Comparison of ENCODE assay signal across 11 cellular contexts in the genomic region with DNA sequence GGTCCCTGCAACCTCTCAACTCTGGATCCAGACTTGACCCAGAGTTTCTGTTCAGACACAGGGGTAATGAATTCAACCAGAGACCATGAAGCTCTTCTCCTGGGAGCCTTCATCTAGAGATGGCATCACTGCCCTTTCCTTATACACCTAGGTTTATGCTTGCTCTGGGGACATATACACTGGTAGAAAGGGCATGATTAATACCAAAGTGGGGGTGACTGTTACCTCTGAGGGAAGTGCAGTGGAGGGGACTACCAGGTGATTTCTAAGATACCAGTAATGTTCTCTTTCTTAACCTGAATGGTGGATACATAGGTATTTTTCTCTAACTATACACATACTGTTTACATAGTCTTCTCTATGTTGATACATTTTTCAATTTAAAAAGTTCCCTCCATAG. TPM values are rescaled to one million over a fixed set of nuclear protein-coding genes. Genes with fewer than 3 reads are reported as not detected.
A peak's percentile ranks its signal among the peaks of the same experiment; 100 is the strongest.
DNase-seq lines count a peak whose midpoint lies in the region; ATAC-seq and TF ChIP-seq lines count a peak whose summit lies in the region.
"Had no signal": no experiment of that assay in that cellular context is flagged by ENCODE, and none has a peak within 500 bp of the region (broad histone marks: within the 10 kb centered on the region; RNA-seq: fewer than 3 reads in every experiment).

No MANE protein-coding gene starts in this region.

- no peaks in the 10 kb centered on the region for H3K36me3 Mint-ChIP-seq in Caco-2 (ENCODE audit: insufficient read depth, unreplicated experiment)

- no peaks in the 10 kb centered on the region for H3K9me3 Mint-ChIP-seq in Caco-2 (ENCODE audit: unreplicated experiment)

- H3K4me3 Mint-ChIP-seq in Caco-2 (ENCODE audit: unreplicated experiment) = no peak overlapping the region

- H3K4me1 ChIP-seq in Caco-2 (peaks cover 55% of the 10 kb centered on the region), SJCRH30 (peaks cover 33% of the 10 kb centered on the region), foreskin keratinocyte (peaks cover 22% of the 10 kb centered on the region), smooth muscle cell (ENCODE audit: low read depth) (no peaks in the 10 kb centered on the region)

- ATAC-seq in foreskin keratinocyte (peak; percentile 28), HG02884 (IDR thresholded peaks at IDR 0.05; ENCODE audit: unreplicated experiment) (no peak), GM18505 (IDR thresholded peaks at IDR 0.05; ENCODE audit: unreplicated experiment) (no peak)

- BruUV-seq in Caco-2 (replicated peaks; lab: Mats Ljungman, UMichigan) = no TSS peak

- H3K36me3 ChIP-seq in Caco-2 (ENCODE audit: control insufficient read depth, insufficient read depth, low read length) (no peaks in the 10 kb centered on the region), SJCRH30 (no peaks in the 10 kb centered on the region), smooth muscle cell (ENCODE audit: low read depth) (no peaks in the 10 kb centered on the region)
- H3K36me3 ChIP-seq: pancreas had no signal

- peak overlapping the region; percentile 92 for H3K27ac Mint-ChIP-seq in Caco-2 (ENCODE audit: unreplicated experiment)

- TF ChIP-seq POLR2A in GM18505 (IDR thresholded peaks at IDR 0.05; ENCODE audit: borderline replicate concordance, extremely low read depth, insufficient read depth, insufficient read length) = no peak

- peaks cover 78% of the 10 kb centered on the region for H3K79me2 ChIP-seq in smooth muscle cell (ENCODE audit: low read depth)

- H3K27ac ChIP-seq in SJCRH30 (peak overlapping the region; percentile 61), foreskin keratinocyte (no peak overlapping the region), smooth muscle cell (ENCODE audit: low read depth) (peak overlapping the region; percentile 76)

- intact Hi-C loops in Caco-2 (cut with micrococcal nuclease; ENCODE audit: unreplicated experiment) = loop anchor here (5.0 kb wide), 2 partner anchors 34 to 49 kb away; a partner anchor contains a TSS

- POLR2A ChIA-PET in Caco-2 (lab: Charles Lee) = no interaction called here

- peak overlapping the region; percentile 45 for H3K4me2 ChIP-seq in smooth muscle cell

- no peak for TF ChIP-seq CTCF in Caco-2 (IDR thresholded peaks at IDR 0.05; ENCODE audit: insufficient read depth in 1 of 2, low read depth in 1 of 2, low read length in 1 of 2, severe bottlenecking in 1 of 2, unreplicated experiment in 1 of 2)
- no peak for TF ChIP-seq CTCF in foreskin keratinocyte (conservative IDR thresholded peaks at IDR 0.05)
- TF ChIP-seq CTCF in smooth muscle cell (IDR thresholded peaks at IDR 0.05; ENCODE audit: borderline replicate concordance, insufficient read depth, poor library complexity, severe bottlenecking) = no peak

- no peak overlapping the region for H3K9ac ChIP-seq in smooth muscle cell (ENCODE audit: low read depth)

- CTCF ChIA-PET in Caco-2 (lab: Charles Lee) = no interaction called here

- H3K4me3 ChIP-seq in Caco-2 (ENCODE audit: low read depth, low read length) = no peak overlapping the region
- no peak overlapping the region for H3K4me3 ChIP-seq in SJCRH30
- H3K4me3 ChIP-seq in smooth muscle cell = no peak overlapping the region
- H3K4me3 ChIP-seq: pancreas had no signal

- H3K27me3 ChIP-seq in Caco-2 (replicated peaks; ENCODE audit: control insufficient read depth, insufficient read depth, low read length) = no peaks in the 10 kb centered on the region
- no peaks in the 10 kb centered on the region for H3K27me3 ChIP-seq in SJCRH30
- H3K27me3 ChIP-seq in foreskin keratinocyte = no peaks in the 10 kb centered on the region
- no peaks in the 10 kb centered on the region for H3K27me3 ChIP-seq in smooth muscle cell (ENCODE audit: low read depth)
- H3K27me3 ChIP-seq: pancreas had no signal

- no peak overlapping the region for H2AFZ ChIP-seq in smooth muscle cell (ENCODE audit: low read depth)

- peaks cover 9% of the 10 kb centered on the region for H3F3A ChIP-seq in smooth muscle cell (ENCODE audit: low read depth)

- H3K9me3 ChIP-seq in Caco-2 (no peaks in the 10 kb centered on the region), SJCRH30 (replicated peaks) (no peaks in the 10 kb centered on the region), smooth muscle cell (replicated peaks; ENCODE audit: low read depth) (no peaks in the 10 kb centered on the region)
- H3K9me3 ChIP-seq: pancreas had no signal

- peaks cover 48% of the 10 kb centered on the region for H4K20me1 ChIP-seq in smooth muscle cell (ENCODE audit: low read depth)

- no peaks in the 10 kb centered on the region for H3K27me3 Mint-ChIP-seq in Caco-2 (ENCODE audit: insufficient read depth, unreplicated experiment)

- H3K4me1 Mint-ChIP-seq in Caco-2 (ENCODE audit: low read depth, unreplicated experiment) = peaks cover 33% of the 10 kb centered on the region

- DNase-seq in Caco-2 = no peak
- no peak for DNase-seq in SJCRH30
- no peak for DNase-seq in foreskin keratinocyte
- DNase-seq in smooth muscle cell (lab: John Stamatoyannopoulos, UW; ENCODE audit: unreplicated experiment) = no peak
- DNase-seq in DMS79 treated with DMSO at 0.1 percent for 48 hours (lab: John Stamatoyannopoulos, UW) = no peak
- DNase-seq: activated CD4-positive, alpha-beta T cell treated with anti-CD3 and anti-CD28 coated beads, Interleukin-2, amount 50 U/mL, for 48 hours; NCI-H1105 treated with DMSO at 0.1 percent for 48 hours; NCI-H748 treated with DMSO at 0.1 percent for 48 hours had no signal

RNA-seq across cellular contexts. Expression of a gene that starts 48.4 kb away (rescaled TPM):
- total RNA-seq in Caco-2 (2022) = 35.5 and 35.7 TPM in 2 replicates
- total RNA-seq in SJCRH30 (2014; rRNA removed; shearing (Covaris generic)) = 60.2 and 60.5 TPM in 2 replicates
- total RNA-seq in foreskin keratinocyte = 60.7 and 67.8 TPM in 2 replicates
- polyA plus RNA-seq in foreskin keratinocyte = 17.8 and 18.5 TPM in 2 replicates
- total RNA-seq in smooth muscle cell = 101 and 110 TPM in 2 replicates
- polyA plus RNA-seq in smooth muscle cell = 44.9 and 52.4 TPM in 2 replicates
